In genomic region chr6:56771189-56771588, GRCh38 we compare ENCODE assay signal across 1 cellular context.
TF ChIP-seq lines count a peak whose summit lies in the region.

No MANE protein-coding gene starts in this region.

TF ChIP-seq in endothelial cell of umbilical vein, 7 proteins besides CTCF, POLR2A, EP300 and RAD21:
- TF ChIP-seq FOS (IDR thresholded peaks at IDR 0.05; ENCODE audit: borderline replicate concordance, insufficient read depth, low read length): no peak
- TF ChIP-seq EZH2 (IDR thresholded peaks at IDR 0.05; ENCODE audit: borderline replicate concordance, low read depth, low read length, severe bottlenecking): no peak
- TF ChIP-seq MYC (IDR thresholded peaks at IDR 0.05; ENCODE audit: low read depth, low read length): no peak
- TF ChIP-seq GATA2 (IDR thresholded peaks at IDR 0.05; ENCODE audit: insufficient read depth, insufficient read length, low read depth, low read length): no peak
- no peak for TF ChIP-seq MAX (IDR thresholded peaks at IDR 0.05; ENCODE audit: insufficient read depth, insufficient read length)
- TF ChIP-seq POLR2AphosphoS5 (IDR thresholded peaks at IDR 0.05; ENCODE audit: insufficient read depth, low read depth, low read length): no peak
- no peak for TF ChIP-seq JUN (IDR thresholded peaks at IDR 0.05; ENCODE audit: borderline replicate concordance, insufficient read depth, insufficient read length, low read depth)
